In the genomic region with DNA sequence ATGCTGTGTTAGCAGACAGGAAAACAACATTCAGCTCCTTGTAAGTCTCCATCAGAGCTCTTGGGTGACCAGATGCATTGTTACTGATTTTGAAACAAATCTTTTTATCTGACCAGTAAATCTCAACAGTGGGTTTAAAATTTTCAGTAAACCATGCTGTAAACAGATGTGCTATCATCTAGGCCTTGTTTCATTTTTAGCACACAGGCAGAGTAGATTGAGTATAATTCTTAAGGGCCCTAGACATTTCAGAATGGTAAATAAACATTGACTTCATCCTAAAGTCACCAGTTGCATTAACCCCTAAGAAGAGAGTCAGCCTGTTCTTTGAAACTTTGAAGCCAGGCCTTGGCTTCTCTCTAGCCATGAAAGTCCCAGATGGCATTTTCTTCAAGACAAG, we compare ENCODE assay signal across 25 cellular contexts.
"Had no signal": no experiment of that assay in that cellular context is flagged by ENCODE, and none has a peak within 500 bp of the region (broad histone marks: within the 10 kb centered on the region; RNA-seq: fewer than 3 reads in every experiment).

No MANE protein-coding gene starts in this region.

- H3K9ac ChIP-seq: SK-N-SH had no signal

- H3K9me3 ChIP-seq: body of pancreas, SJCRH30, SK-N-SH had no signal

- H3K27me3 ChIP-seq: body of pancreas, SJCRH30 had no signal

- H3K36me3 Mint-ChIP-seq: activated naive CD4-positive, alpha-beta T cell treated with anti-CD3 and anti-CD28 coated beads, Interleukin-2, amount 10 ng/mL, durations not matched to agents 7 days and 5 days; activated naive CD8-positive, alpha-beta T cell treated with anti-CD3 and anti-CD28 coated beads for 36 hours had no signal

- H3K36me3 ChIP-seq: SJCRH30, WERI-Rb-1 had no signal

- FAIRE-seq: bronchial epithelial cell had no signal

- H3K27ac ChIP-seq: body of pancreas, RWPE1, SJCRH30, WERI-Rb-1 had no signal

- H3K27me3 Mint-ChIP-seq: activated CD4-positive, alpha-beta T cell treated with anti-CD3 and anti-CD28 coated beads for 36 hours; activated CD8-positive, alpha-beta T cell treated with anti-CD3 and anti-CD28 coated beads for 36 hours; activated naive CD4-positive, alpha-beta T cell treated with anti-CD3 and anti-CD28 coated beads, Interleukin-2, amount 10 ng/mL, durations not matched to agents 7 days and 5 days; activated naive CD8-positive, alpha-beta T cell treated with anti-CD3 and anti-CD28 coated beads for 36 hours had no signal

- H3K9me2 ChIP-seq: SK-N-SH had no signal

- DNase-seq: activated CD4-positive, alpha-beta T cell treated with anti-CD3 and anti-CD28 coated beads for 36 hours; activated CD8-positive, alpha-beta memory T cell treated with anti-CD3 and anti-CD28 coated beads, Interleukin-2, amount 50 U/mL, for 4 hours; activated CD8-positive, alpha-beta T cell treated with anti-CD3 and anti-CD28 coated beads for 36 hours; activated gamma-delta T cell treated with Interleukin-2 at 50 U/mL for 16 hours; activated naive CD4-positive, alpha-beta T cell treated with anti-CD3 and anti-CD28 coated beads, Interleukin-2, amount 10 ng/mL, durations not matched to agents 7 days and 5 days; activated naive CD8-positive, alpha-beta T cell treated with anti-CD3 and anti-CD28 coated beads for 36 hours; activated T-cell treated with anti-CD3 and anti-CD28 coated beads, Interleukin-2, amount 50 U/mL, for 72 hours; anterior cingulate cortex; body of pancreas; central memory CD4-positive, alpha-beta T cell; NCI-H1048; NCI-H146; NCI-H187 treated with DMSO at 0.1 percent for 48 hours; NCI-H2081 treated with DMSO at 0.1 percent for 48 hours; NCI-H69; NK-92 treated with Interleukin-12 subunit alpha and Interleukin-12 subunit beta, amount 100 ng/mL, for 24 hours; OCI-M1; Right ventricle myocardium superior; SJCRH30; SK-N-SH; T-helper 1 cell; WERI-Rb-1 had no signal

- H3K4me1 ChIP-seq: body of pancreas had no signal

- H3K4me3 Mint-ChIP-seq: activated CD4-positive, alpha-beta T cell treated with anti-CD3 and anti-CD28 coated beads for 36 hours; activated CD8-positive, alpha-beta T cell treated with anti-CD3 and anti-CD28 coated beads for 36 hours; activated naive CD4-positive, alpha-beta T cell treated with anti-CD3 and anti-CD28 coated beads, Interleukin-2, amount 10 ng/mL, durations not matched to agents 7 days and 5 days; activated naive CD8-positive, alpha-beta T cell treated with anti-CD3 and anti-CD28 coated beads for 36 hours; activated T-cell treated with anti-CD3 and anti-CD28 coated beads, Interleukin-2, amount 50 U/mL, for 72 hours had no signal

- H3K27ac Mint-ChIP-seq: activated CD4-positive, alpha-beta T cell treated with anti-CD3 and anti-CD28 coated beads for 36 hours; activated CD8-positive, alpha-beta T cell treated with anti-CD3 and anti-CD28 coated beads for 36 hours; activated naive CD4-positive, alpha-beta T cell treated with anti-CD3 and anti-CD28 coated beads, Interleukin-2, amount 10 ng/mL, durations not matched to agents 7 days and 5 days; activated naive CD8-positive, alpha-beta T cell treated with anti-CD3 and anti-CD28 coated beads for 36 hours; activated T-cell treated with anti-CD3 and anti-CD28 coated beads, Interleukin-2, amount 50 U/mL, for 72 hours; activated T-helper 2 cell treated with anti-CD3 and anti-CD28 coated beads, Interferon-gamma antibody, Interleukin-2, Interleukin-4, amounts not matched to agents 10 μg/mL and 5 μg/mL and 100 μg/mL, durations not matched to agents 14 hours and 24 hours and 36 hours had no signal

- H3K4me1 Mint-ChIP-seq: activated CD4-positive, alpha-beta T cell treated with anti-CD3 and anti-CD28 coated beads for 36 hours; activated naive CD4-positive, alpha-beta T cell treated with anti-CD3 and anti-CD28 coated beads, Interleukin-2, amount 10 ng/mL, durations not matched to agents 7 days and 5 days; activated naive CD8-positive, alpha-beta T cell treated with anti-CD3 and anti-CD28 coated beads for 36 hours had no signal

- H3K9me3 Mint-ChIP-seq: activated CD8-positive, alpha-beta T cell treated with anti-CD3 and anti-CD28 coated beads for 36 hours had no signal

- H3K4me2 ChIP-seq: SK-N-SH had no signal

- H3K4me3 ChIP-seq: body of pancreas, SJCRH30 had no signal
